Comparison of ENCODE assay signal across 8 cellular contexts in the genomic region with DNA sequence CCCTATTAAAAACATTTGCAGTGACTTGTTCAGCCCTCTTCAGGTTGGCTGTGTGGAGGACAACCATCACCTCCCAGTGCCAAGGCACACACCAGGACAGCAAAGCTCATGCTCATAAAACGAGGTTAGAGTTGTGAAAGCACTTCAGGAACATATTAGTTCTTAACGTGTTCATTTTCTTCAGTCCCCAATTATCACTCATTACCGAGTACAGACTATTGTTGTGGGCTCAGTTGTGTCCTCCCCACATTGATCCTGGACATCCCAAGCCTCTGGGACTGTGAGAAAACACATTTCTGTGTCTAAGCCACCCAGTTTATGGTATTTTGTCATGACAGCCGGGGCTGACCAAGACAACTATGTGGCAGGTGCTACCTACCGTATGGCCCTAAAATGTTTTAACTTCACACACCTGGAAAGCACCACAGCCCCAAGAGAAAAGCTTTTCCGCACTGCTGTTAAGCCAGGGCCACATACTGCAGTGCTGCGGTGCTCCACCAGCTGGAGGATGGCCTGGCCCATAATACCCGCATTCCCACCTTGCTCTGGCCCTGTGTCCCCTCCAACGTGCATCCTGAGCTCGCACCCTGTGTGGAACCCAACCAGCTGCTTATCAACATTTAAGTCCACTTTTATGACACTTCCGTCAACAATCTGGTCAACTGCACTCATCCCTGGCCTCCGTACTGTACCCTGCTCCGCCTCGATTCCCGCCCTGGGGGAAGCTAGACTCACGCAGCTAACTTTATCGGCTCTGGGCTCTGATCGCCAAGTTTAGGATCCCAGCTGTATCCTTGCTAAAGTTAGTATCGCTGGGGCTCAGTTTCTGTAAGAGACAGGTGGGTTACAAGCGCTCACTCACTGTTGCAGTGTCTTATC.
A peak's percentile ranks its signal among the peaks of the same experiment; 100 is the strongest.
DNase-seq lines count a peak whose midpoint lies in the region; ATAC-seq and TF ChIP-seq lines count a peak whose summit lies in the region.
"Not testable (repeated sequence)": the region's sequence is repeated elsewhere in the genome, so short reads cannot be mapped to it uniquely, and the experiment has no call there.

No MANE protein-coding gene starts in this region.

- H3K23ac ChIP-seq in trophoblast cell (ENCODE audit: low read length) = not testable (repeated sequence)

- not testable (repeated sequence) for BruUV-seq in A673 (replicated peaks; lab: Mats Ljungman, UMichigan)

- H2BK5ac ChIP-seq in trophoblast cell (ENCODE audit: low read depth, low read length, poor library complexity) = not testable (repeated sequence)

- peak overlapping the region; percentile 47 for H3K4me2 ChIP-seq in trophoblast cell (ENCODE audit: low read length)

- DNase-seq in A673 (ENCODE audit: low spot score); trophoblast cell: not testable (repeated sequence)
- DNase-seq in activated CD4-positive, alpha-beta T cell treated with anti-CD3 and anti-CD28 coated beads for 48 hours = peak; percentile 45
- peak; percentile 48 for DNase-seq in colonic mucosa

- H3K9ac ChIP-seq in HUES6 (ENCODE audit: low read length) = peak overlapping the region; percentile 79
- H3K9ac ChIP-seq in colonic mucosa (ENCODE audit: low read depth in 2 of 2, low read length in 2 of 2); trophoblast cell (ENCODE audit: low read length): not testable (repeated sequence)

- H2BK120ac ChIP-seq in trophoblast cell (ENCODE audit: insufficient read depth, low read length, poor library complexity) = not testable (repeated sequence)

- H2AK5ac ChIP-seq in trophoblast cell (ENCODE audit: low read length) = not testable (repeated sequence)

- not testable (repeated sequence) for H3K79me2 ChIP-seq in trophoblast cell (ENCODE audit: control insufficient read depth, insufficient read depth, low read length, poor library complexity)

- CTCF ChIA-PET in A673 (lab: Charles Lee) = not testable (repeated sequence)

- not testable (repeated sequence) for H3K18ac ChIP-seq in trophoblast cell (ENCODE audit: low read length)

- POLR2A ChIA-PET in A673 (lab: Charles Lee; ENCODE audit: low non-redundant PET) = not testable (repeated sequence)

- not testable (repeated sequence) for H3K27ac ChIP-seq in A673 (ENCODE audit: low read depth, low read length, poor library complexity, severe bottlenecking); HUES6 (ENCODE audit: low read depth, low read length); colonic mucosa; trophoblast cell (ENCODE audit: low read depth, low read length)

- peak; percentile 13 for ATAC-seq in GM19025 (IDR thresholded peaks at IDR 0.05; ENCODE audit: low read depth, unreplicated experiment)
- ATAC-seq in HG02642 (IDR thresholded peaks at IDR 0.05; ENCODE audit: poor library complexity, unreplicated experiment) = peak; percentile 31

- H3K4me1 ChIP-seq in A673 (ENCODE audit: insufficient read depth, low read length, poor library complexity, severe bottlenecking); HUES6 (ENCODE audit: control insufficient read depth, insufficient read depth, low read length); colonic mucosa; trophoblast cell (ENCODE audit: control insufficient read depth in 1 of 2, insufficient read depth in 2 of 2, low read length in 2 of 2): not testable (repeated sequence)

- peak overlapping the region; percentile 38 for H4K8ac ChIP-seq in trophoblast cell (ENCODE audit: low read depth, low read length)

- not testable (repeated sequence) for H2AFZ ChIP-seq in trophoblast cell (ENCODE audit: insufficient read depth, low read length, poor library complexity)

- H3K79me1 ChIP-seq in trophoblast cell (ENCODE audit: low read length) = not testable (repeated sequence)

- no CpG with 5 or more reads among the region's 20 CpGs for WGBS in trophoblast cell (ENCODE audit: extremely low coverage, insufficient coverage, insufficient read length)

- not testable (repeated sequence) for H3K14ac ChIP-seq in trophoblast cell (ENCODE audit: low read length)

- intact Hi-C loops in A673 (cut with micrococcal nuclease; ENCODE audit: unreplicated experiment); colonic mucosa (cut with DNase I): not testable (repeated sequence)

- not testable (repeated sequence) for H3K4ac ChIP-seq in trophoblast cell (ENCODE audit: low read depth, low read length)

- H3K27me3 ChIP-seq in A673 (replicated peaks; ENCODE audit: insufficient read depth, low read depth, low read length, poor library complexity); HUES6 (ENCODE audit: control insufficient read depth, insufficient read depth, low read length); colonic mucosa; trophoblast cell (ENCODE audit: insufficient read depth, low read length): not testable (repeated sequence)

- not testable (repeated sequence) for TF ChIP-seq CTCF in A673 (conservative IDR thresholded peaks at IDR 0.05; ENCODE audit: low read depth, low read length); colonic mucosa (IDR thresholded peaks at IDR 0.05)

- H3K4me3 ChIP-seq in A673 (ENCODE audit: low read depth, low read length, poor library complexity, severe bottlenecking) = peak overlapping the region; percentile 63
- H3K4me3 ChIP-seq in HUES6 (ENCODE audit: low read depth, low read length) = peak overlapping the region; percentile 97
- not testable (repeated sequence) for H3K4me3 ChIP-seq in colonic mucosa; trophoblast cell (ENCODE audit: low read depth, low read length)
- H3K4me3 ChIP-seq in iPS-18c (ENCODE audit: insufficient read depth, low read depth, low read length) = peak overlapping the region; percentile 68

- not testable (repeated sequence) for H4K91ac ChIP-seq in trophoblast cell (ENCODE audit: low read depth, low read length)

- not testable (repeated sequence) for H3K36me3 ChIP-seq in A673 (ENCODE audit: insufficient read depth, low read length, poor library complexity, severe bottlenecking); HUES6 (ENCODE audit: control insufficient read depth, insufficient read depth, low read length); colonic mucosa; trophoblast cell (ENCODE audit: control insufficient read depth in 1 of 2, insufficient read depth in 2 of 2, low read length in 2 of 2)

- H2BK12ac ChIP-seq in trophoblast cell (ENCODE audit: low read length) = not testable (repeated sequence)

- H3K9me3 ChIP-seq in A673 (ENCODE audit: low read depth, low read length, poor library complexity, severe bottlenecking); HUES6 (ENCODE audit: control insufficient read depth, insufficient read depth, low read depth, low read length); colonic mucosa; iPS-18c (ENCODE audit: control insufficient read depth, insufficient read depth, low read length); trophoblast cell (ENCODE audit: insufficient read depth, low read depth, low read length): not testable (repeated sequence)

- H4K12ac ChIP-seq in trophoblast cell (ENCODE audit: low read depth, low read length) = not testable (repeated sequence)
